Comparison of ENCODE assay signal across 13 cellular contexts in genomic region chr5:176597417-176598389, GRCh38. TPM values are rescaled to one million over a fixed set of nuclear protein-coding genes. Genes with fewer than 3 reads are reported as not detected.
A peak's percentile ranks its signal among the peaks of the same experiment; 100 is the strongest.
DNase-seq lines count a peak whose midpoint lies in the region; ATAC-seq, FAIRE-seq and TF ChIP-seq lines count a peak whose summit lies in the region.
"Had no signal": no experiment of that assay in that cellular context is flagged by ENCODE, and none has a peak within 500 bp of the region (broad histone marks: within the 10 kb centered on the region; RNA-seq: fewer than 3 reads in every experiment).

No MANE protein-coding gene starts in this region.

- no peaks in the 10 kb centered on the region for H3K9me3 ChIP-seq in CD4-positive, CD25-positive, alpha-beta regulatory T cell (ENCODE audit: control insufficient read depth in 2 of 2, low read length in 2 of 2)
- H3K9me3 ChIP-seq in colonic mucosa (no peaks in the 10 kb centered on the region), osteoblast (ENCODE audit: low read depth, low read length) (no peaks in the 10 kb centered on the region)
- H3K9me3 ChIP-seq: testis had no signal

- peak overlapping the region in 1 of 2 donors; percentile 56 for H3K9ac ChIP-seq in colonic mucosa (ENCODE audit: low read depth in 2 of 2, low read length in 2 of 2)

- no peaks in the 10 kb centered on the region for H3K36me3 Mint-ChIP-seq in CD4-positive, CD25-positive, alpha-beta regulatory T cell
- H3K36me3 Mint-ChIP-seq in GM23338 (ENCODE audit: low read depth), result peaks cover 22% of the 10 kb centered on the region
- H3K36me3 Mint-ChIP-seq: activated naive CD4-positive, alpha-beta T cell treated with anti-CD3 and anti-CD28 coated beads, Interleukin-2, amount 10 ng/mL, durations not matched to agents 7 days and 5 days had no signal

- H3K4me1 ChIP-seq in CD4-positive, CD25-positive, alpha-beta regulatory T cell (ENCODE audit: control insufficient read depth, insufficient read depth, low read length, poor library complexity, severe bottlenecking), result peaks cover 8% of the 10 kb centered on the region
- H3K4me1 ChIP-seq in GM23338 (ENCODE audit: insufficient read depth) (no peaks in the 10 kb centered on the region), colonic mucosa (no peaks in the 10 kb centered on the region), osteoblast (ENCODE audit: insufficient read depth, low read length) (no peaks in the 10 kb centered on the region)
- H3K4me1 ChIP-seq: testis had no signal

- H4K20me1 ChIP-seq in GM23338 (replicated peaks; ENCODE audit: insufficient read depth), result no peaks in the 10 kb centered on the region
- H4K20me1 ChIP-seq in osteoblast (ENCODE audit: insufficient read depth, low read length), result no peaks in the 10 kb centered on the region

- no peak for ATAC-seq in CD4-positive, CD25-positive, alpha-beta regulatory T cell (ENCODE audit: low read depth in 2 of 2)
- ATAC-seq in GM23338 (peak; percentile 14), HG03095 (IDR thresholded peaks at IDR 0.05; ENCODE audit: unreplicated experiment) (no peak)
- ATAC-seq: SK-N-SH treated with all-trans-retinoic acid at 6 μM for 48 hours had no signal

- FAIRE-seq in GM19239 (lab: Jason Lieb, UNC), result no peak

- no peak overlapping the region for H3K27ac Mint-ChIP-seq in CD4-positive, CD25-positive, alpha-beta regulatory T cell
- H3K27ac Mint-ChIP-seq in GM23338, result no peak overlapping the region
- H3K27ac Mint-ChIP-seq: activated naive CD4-positive, alpha-beta T cell treated with anti-CD3 and anti-CD28 coated beads, Interleukin-2, amount 10 ng/mL, durations not matched to agents 7 days and 5 days had no signal

- peak in 1 of 3 donors; percentile 27 for DNase-seq in CD4-positive, CD25-positive, alpha-beta regulatory T cell
- DNase-seq in GM23338 (ENCODE audit: low spot score) (peak; percentile 38), colonic mucosa (no peak), osteoblast (ENCODE audit: insufficient read length, low spot score, missing footprints) (peak; percentile 89), GM19239 (ENCODE audit: insufficient read length, low spot score) (no peak), OCI-M1 (lab: John Stamatoyannopoulos, UW) (no peak)
- DNase-seq in central memory CD4-positive, alpha-beta T cell, result no peak
- DNase-seq: COR-L47 had no signal

- H3K36me3 ChIP-seq in CD4-positive, CD25-positive, alpha-beta regulatory T cell (ENCODE audit: control insufficient read depth, insufficient read depth, low read length), result no peaks in the 10 kb centered on the region
- no peaks in the 10 kb centered on the region for H3K36me3 ChIP-seq in GM23338 (ENCODE audit: insufficient read depth)
- no peaks in the 10 kb centered on the region for H3K36me3 ChIP-seq in colonic mucosa
- no peaks in the 10 kb centered on the region for H3K36me3 ChIP-seq in osteoblast (ENCODE audit: insufficient read depth, low read length)

- H3K27me3 Mint-ChIP-seq in CD4-positive, CD25-positive, alpha-beta regulatory T cell, result no peaks in the 10 kb centered on the region
- H3K27me3 Mint-ChIP-seq in GM23338 (ENCODE audit: insufficient read depth, low read depth, poor library complexity), result peaks cover 26% of the 10 kb centered on the region

- no peaks in the 10 kb centered on the region for H3K79me2 ChIP-seq in GM23338 (replicated peaks; ENCODE audit: insufficient read depth)
- no peaks in the 10 kb centered on the region for H3K79me2 ChIP-seq in osteoblast (ENCODE audit: insufficient read depth, low read length)

- H3K27ac ChIP-seq in CD4-positive, CD25-positive, alpha-beta regulatory T cell (ENCODE audit: insufficient read depth, low read length, poor library complexity, severe bottlenecking), result no peak overlapping the region
- H3K27ac ChIP-seq in GM23338 (ENCODE audit: low read depth) (no peak overlapping the region), colonic mucosa (no peak overlapping the region), osteoblast (ENCODE audit: low read depth, low read length) (no peak overlapping the region)

- H3K4me1 Mint-ChIP-seq in CD4-positive, CD25-positive, alpha-beta regulatory T cell, result peaks cover 0 to 9% (median 2%) of the 10 kb centered on the region in 4 donors
- peaks cover 4% of the 10 kb centered on the region for H3K4me1 Mint-ChIP-seq in GM23338

- no peaks in the 10 kb centered on the region for H3F3A ChIP-seq in GM23338 (replicated peaks; ENCODE audit: low read depth)

- peaks cover 5% of the 10 kb centered on the region; the same call in 1 of the 2 replicates for H3K9me2 ChIP-seq in GM23338 (ENCODE audit: insufficient read depth)

- peak overlapping the region; percentile 84; the same call in 1 of the 2 replicates for H2AFZ ChIP-seq in GM23338
- no peak overlapping the region for H2AFZ ChIP-seq in osteoblast (ENCODE audit: low read length)

- intact Hi-C loops in colonic mucosa (cut with DNase I), result no loop called here

- TF ChIP-seq CTCF in GM23338 (conservative IDR thresholded peaks at IDR 0.05; ENCODE audit: low read depth in 2 of 2) (peak in 1 of 2 experiments; percentile 65; a peak in 2 of 4 replicates), colonic mucosa (IDR thresholded peaks at IDR 0.05) (no peak), osteoblast (IDR thresholded peaks at IDR 0.05; ENCODE audit: extremely low read depth, low read depth, low read length) (no peak)

- H3K4me3 ChIP-seq in CD4-positive, CD25-positive, alpha-beta regulatory T cell (ENCODE audit: low read depth, low read length), result no peak overlapping the region
- H3K4me3 ChIP-seq in GM23338 (peak overlapping the region; percentile 49), colonic mucosa (peak overlapping the region; percentile 31), osteoblast (ENCODE audit: insufficient read depth, low read length) (no peak overlapping the region)

- H3K4me3 Mint-ChIP-seq in CD4-positive, CD25-positive, alpha-beta regulatory T cell, result peak overlapping the region; percentile 25 to 58 (median 51)
- H3K4me3 Mint-ChIP-seq in GM23338, result peak overlapping the region; percentile 32; the same call in 2 of the 3 replicates

- H3K27me3 ChIP-seq in CD4-positive, CD25-positive, alpha-beta regulatory T cell (ENCODE audit: control insufficient read depth, insufficient read depth, low read length), result no peaks in the 10 kb centered on the region
- peaks cover 16% of the 10 kb centered on the region for H3K27me3 ChIP-seq in GM23338 (ENCODE audit: insufficient read depth)
- H3K27me3 ChIP-seq in colonic mucosa, result no peaks in the 10 kb centered on the region
- no peaks in the 10 kb centered on the region for H3K27me3 ChIP-seq in osteoblast (ENCODE audit: insufficient read depth, low read length)
- H3K27me3 ChIP-seq: testis had no signal

- H3K4me2 ChIP-seq in GM23338 (peak overlapping the region; percentile 73), osteoblast (ENCODE audit: insufficient read depth, low read length) (no peak overlapping the region)

- H3K9me3 Mint-ChIP-seq in CD4-positive, CD25-positive, alpha-beta regulatory T cell, result peaks cover 0 to 1% (median 0%) of the 10 kb centered on the region in 7 donors
- H3K9me3 Mint-ChIP-seq in GM23338, result peaks cover 13% of the 10 kb centered on the region
- H3K9me3 Mint-ChIP-seq: activated naive CD4-positive, alpha-beta T cell treated with anti-CD3 and anti-CD28 coated beads, Interleukin-2, amount 10 ng/mL, durations not matched to agents 7 days and 5 days had no signal

TF ChIP-seq in GM23338, 12 proteins besides CTCF, POLR2A, EP300 and RAD21 (continues in another document):
- TF ChIP-seq EZH2phosphoT487 (IDR thresholded peaks at IDR 0.05; ENCODE audit: unreplicated experiment) (no peak), POLR2AphosphoS5 (IDR thresholded peaks at IDR 0.05; ENCODE audit: low read depth) (no peak)

RNA-seq across cellular contexts. Expression of gene GPRIN1, which starts 12.3 kb away (rescaled TPM):
- total RNA-seq in CD4-positive, CD25-positive, alpha-beta regulatory T cell, result 1.9 TPM
- polyA plus RNA-seq in CD4-positive, CD25-positive, alpha-beta regulatory T cell, result under 1 TPM; 0.24 to 0.87 (median 0.52) TPM
- total RNA-seq in GM23338 (2014; rRNA removed; shearing (Covaris generic)), result 11.7 and 14.6 TPM in 2 replicates
- polyA plus RNA-seq in GM23338 (2016; fragmentation: Nextera tagmentation; extraction: Ambion mirVana), result 3.8 and 4.4 TPM in 2 replicates
- total RNA-seq in colonic mucosa (1 to 10 TPM; 2.1 to 3.1 TPM), osteoblast (1.8 TPM in 2 replicates)

RNA-seq across cellular contexts. Expression of gene SNCB, which starts 32.6 kb away (rescaled TPM):
- total RNA-seq in CD4-positive, CD25-positive, alpha-beta regulatory T cell, result not detected
- polyA plus RNA-seq in CD4-positive, CD25-positive, alpha-beta regulatory T cell, result not detected
- total RNA-seq in GM23338 (2014; rRNA removed; shearing (Covaris generic)), result 1.8 and 3.6 TPM in 2 replicates
- 13.5 and 13.8 TPM in 2 replicates for polyA plus RNA-seq in GM23338 (2016; fragmentation: Nextera tagmentation; extraction: Ambion mirVana)
- total RNA-seq in colonic mucosa (not detected), osteoblast (not detected in 2 replicates)
- total RNA-seq: sciatic nerve had no signal

RNA-seq across cellular contexts. Expression of gene EIF4E1B, which starts 32.8 kb away (rescaled TPM):
- total RNA-seq in CD4-positive, CD25-positive, alpha-beta regulatory T cell, result not detected
- polyA plus RNA-seq in CD4-positive, CD25-positive, alpha-beta regulatory T cell, result not detected
- total RNA-seq in GM23338 (2014; rRNA removed; shearing (Covaris generic)), result 0.17 TPM in 1 of 2 replicates, not detected in the other
- polyA plus RNA-seq in GM23338 (2016; fragmentation: Nextera tagmentation; extraction: Ambion mirVana), result 0.10 TPM in 1 of 2 replicates, not detected in the other
- total RNA-seq in colonic mucosa (not detected), osteoblast (not detected in 2 replicates)
- total RNA-seq: sciatic nerve had no signal

RNA-seq across cellular contexts. Expression of gene CDHR2, which starts 48.6 kb away (rescaled TPM):
- total RNA-seq in CD4-positive, CD25-positive, alpha-beta regulatory T cell, result 1.3 TPM
- polyA plus RNA-seq in CD4-positive, CD25-positive, alpha-beta regulatory T cell, result not detected
- not detected in 2 replicates for total RNA-seq in GM23338 (2014; rRNA removed; shearing (Covaris generic))
- polyA plus RNA-seq in GM23338 (2016; fragmentation: Nextera tagmentation; extraction: Ambion mirVana), result 0.17 TPM in 1 of 2 replicates, not detected in the other
- total RNA-seq in colonic mucosa (10 to 100 TPM; 42.8 to 60.2 TPM), osteoblast (under 0.01 TPM in 1 of 2 replicates, not detected in the other)

RNA-seq across cellular contexts. Expression of gene TSPAN17, which starts 49.6 kb away (rescaled TPM):
- total RNA-seq in CD4-positive, CD25-positive, alpha-beta regulatory T cell, result 34.0 TPM
- polyA plus RNA-seq in CD4-positive, CD25-positive, alpha-beta regulatory T cell, result 10 to 100 TPM; 26.0 to 48.8 (median 34.1) TPM
- total RNA-seq in GM23338 (2014; rRNA removed; shearing (Covaris generic)), result 51.0 and 52.1 TPM in 2 replicates
- polyA plus RNA-seq in GM23338 (2016; fragmentation: Nextera tagmentation; extraction: Ambion mirVana), result 11.7 TPM in 2 replicates
- total RNA-seq in colonic mucosa (10 to 100 TPM; 30.5 to 36.1 TPM), osteoblast (26.1 and 33.6 TPM in 2 replicates)

Comparison
In these comparisons a context has a peak if more than half of its experiments do, and no peak if none do; other contexts are left out.
1. DNase-seq: peak in GM23338 (single experiment) and osteoblast (single experiment); none in colonic mucosa (single experiment), GM19239 (single experiment), OCI-M1 (single experiment) and central memory CD4-positive, alpha-beta T cell (single experiment).
2. H3K4me3 ChIP-seq: peak in GM23338 (single experiment) and colonic mucosa (single experiment); none in CD4-positive, CD25-positive, alpha-beta regulatory T cell (single experiment) and osteoblast (single experiment).